In the genomic region with DNA sequence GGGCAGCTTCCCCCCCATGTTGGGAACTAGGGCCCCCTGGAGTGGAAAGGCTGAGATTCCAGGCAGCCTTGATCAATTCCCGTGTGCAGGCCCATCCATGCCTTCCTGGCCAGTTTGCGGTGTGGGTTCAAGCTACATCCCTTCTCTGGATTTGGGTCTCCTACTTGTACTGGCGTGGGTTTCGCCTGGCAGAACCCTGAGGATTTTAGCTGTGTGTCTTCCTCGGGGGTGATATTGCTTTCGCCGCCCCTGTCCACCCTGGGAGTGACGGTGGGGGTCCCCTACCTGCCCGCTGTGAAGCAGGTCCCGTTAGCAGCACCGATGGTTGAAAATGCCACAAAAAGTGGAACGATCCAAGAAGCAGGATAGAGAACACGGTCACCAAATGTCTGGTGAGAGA, we compare ENCODE assay signal across 28 cellular contexts. TPM values are rescaled to one million over a fixed set of nuclear protein-coding genes. Genes with fewer than 3 reads are reported as not detected.
"Had no signal": no experiment of that assay in that cellular context is flagged by ENCODE, and none has a peak within 500 bp of the region (broad histone marks: within the 10 kb centered on the region; RNA-seq: fewer than 3 reads in every experiment).

No MANE protein-coding gene starts in this region.

- H3K4me1 ChIP-seq: adrenal gland, body of pancreas, colonic mucosa, gastrocnemius medialis had no signal

- H3K9me3 ChIP-seq: adrenal gland, body of pancreas, colonic mucosa, gastrocnemius medialis had no signal

- H3K27me3 ChIP-seq: adrenal gland, body of pancreas, colonic mucosa, gastrocnemius medialis had no signal

- ATAC-seq: activated CD4-positive, alpha-beta T cell treated with anti-CD3 and anti-CD28 coated beads for 36 hours; activated CD8-positive, alpha-beta memory T cell treated with anti-CD3 and anti-CD28 coated beads, Interleukin-2, amount 10 ng/mL, durations not matched to agents 7 days and 5 days; activated CD8-positive, alpha-beta T cell treated with anti-CD3 and anti-CD28 coated beads, Interleukin-2, amount 10 ng/mL, durations not matched to agents 7 days and 5 days; activated naive CD8-positive, alpha-beta T cell treated with anti-CD3 and anti-CD28 coated beads, Interleukin-2, amount 50 U/mL, for 24 hours; body of pancreas; esophagus mucosa; gastrocnemius medialis had no signal

- H3K4me3 ChIP-seq: adrenal gland, body of pancreas, colonic mucosa, gastrocnemius medialis had no signal

- H3K36me3 ChIP-seq: adrenal gland, colonic mucosa, gastrocnemius medialis had no signal

- H3K27ac ChIP-seq: adrenal gland, body of pancreas, colonic mucosa, epithelial cell of prostate, gastrocnemius medialis had no signal

- DNase-seq: activated CD4-positive, alpha-beta memory T cell treated with anti-CD3 and anti-CD28 coated beads for 36 hours; activated CD4-positive, alpha-beta T cell treated with anti-CD3 and anti-CD28 coated beads for 36 hours; activated CD4-positive, alpha-beta T cell treated with anti-CD3 and anti-CD28 coated beads, Interleukin-2, amount 10 ng/mL, durations not matched to agents 24 days and 14 days; activated CD4-positive, CD25-positive, alpha-beta regulatory T cell; activated CD4-positive, CD25-positive, alpha-beta regulatory T cell treated with anti-CD3 and anti-CD28 coated beads, Interleukin-2, amount 50 U/mL, for 72 hours; activated CD8-positive, alpha-beta memory T cell treated with anti-CD3 and anti-CD28 coated beads, Interleukin-2, amount 10 ng/mL, durations not matched to agents 7 days and 5 days; activated CD8-positive, alpha-beta memory T cell treated with anti-CD3 and anti-CD28 coated beads, Interleukin-2, amount 50 U/mL, for 4 hours; activated CD8-positive, alpha-beta T cell treated with anti-CD3 and anti-CD28 coated beads, Interleukin-2, amount 10 ng/mL, durations not matched to agents 7 days and 5 days; activated effector memory CD4-positive, alpha-beta T cell treated with anti-CD3 and anti-CD28 coated beads, Interleukin-2, amount 50 U/mL, for 16 hours; activated naive CD4-positive, alpha-beta T cell treated with anti-CD3 and anti-CD28 coated beads for 36 hours; activated naive CD8-positive, alpha-beta T cell treated with anti-CD3 and anti-CD28 coated beads for 36 hours; activated naive CD8-positive, alpha-beta T cell treated with anti-CD3 and anti-CD28 coated beads, Interleukin-2, amount 50 U/mL, for 24 hours; activated T-cell treated with anti-CD3 and anti-CD28 coated beads, Interleukin-2, amount 50 U/mL, for 1 hour; activated T-cell treated with anti-CD3 and anti-CD28 coated beads, Interleukin-2, amount 50 U/mL, for 48 hours; adrenal gland; amygdala; body of pancreas; caudate nucleus; colonic mucosa; effector CD8-positive, alpha-beta T cell; foreskin fibroblast; gastrocnemius medialis; glutamatergic neuron; T-helper 2 cell had no signal

RNA-seq across cellular contexts. Expression of a gene that starts 11.4 kb away (rescaled TPM):
- total RNA-seq: activated CD4-positive, alpha-beta T cell treated with anti-CD3 and anti-CD28 coated beads, Interleukin-2, amount 10 ng/mL, durations not matched to agents 24 days and 14 days; activated CD8-positive, alpha-beta memory T cell treated with anti-CD3 and anti-CD28 coated beads for 36 hours; activated naive CD4-positive, alpha-beta T cell treated with anti-CD3 and anti-CD28 coated beads for 36 hours; activated naive CD8-positive, alpha-beta T cell treated with anti-CD3 and anti-CD28 coated beads for 36 hours; body of pancreas; endothelial cell of umbilical vein had no signal
